ENCODE assay signal across 23 cellular contexts in genomic region chr1:39051956-39052355, GRCh38.
"Had no signal": no experiment of that assay in that cellular context is flagged by ENCODE, and none has a peak within 500 bp of the region (broad histone marks: within the 10 kb centered on the region; RNA-seq: fewer than 3 reads in every experiment).

No MANE protein-coding gene starts in this region.

- H3K9me3 Mint-ChIP-seq: activated naive CD4-positive, alpha-beta T cell treated with anti-CD3 and anti-CD28 coated beads, Interleukin-2, amount 10 ng/mL, durations not matched to agents 7 days and 5 days; activated T-helper 1 cell treated with anti-CD3 and anti-CD28 coated beads, Interleukin-12 subunit alpha, Interleukin-12 subunit beta, Interleukin-2, Interleukin-4 antibody, amounts not matched to agents 30 ng/mL and 10 ng/mL and 1 ng/mL, durations not matched to agents 14 hours and 24 hours and 36 hours; central memory CD8-positive, alpha-beta T cell; dendritic cell treated with granulocyte-macrophage colony-stimulating factor and Interleukin-4, amounts not matched to agents 40 ng/mL and 50 ng/mL, for 4 days; nephron; stimulated activated memory B cell treated with anti-CD40 and anti-IgM and Interleukin-4, amounts not matched to agents 10 μg/mL and 1 μg/mL and 100 μg/mL, for 72 hours; stimulated activated naive CD8-positive, alpha-beta T cell treated with anti-CD3 and anti-CD28 coated beads, Interleukin-15, amount 100 ng/mL, for 72 hours had no signal

- ATAC-seq: left cardiac atrium; left ventricle myocardium superior; stimulated activated memory B cell treated with anti-CD40 and anti-IgM and Interleukin-4, amounts not matched to agents 10 μg/mL and 1 μg/mL and 100 μg/mL, for 72 hours; stimulated activated naive CD8-positive, alpha-beta T cell treated with anti-CD3 and anti-CD28 coated beads, Interleukin-15, amount 100 ng/mL, for 72 hours had no signal

- H3K79me2 ChIP-seq: parathyroid adenoma had no signal

- H3K4me1 Mint-ChIP-seq: nephron; stimulated activated naive CD8-positive, alpha-beta T cell treated with anti-CD3 and anti-CD28 coated beads, Interleukin-15, amount 100 ng/mL, for 72 hours had no signal

- H3K27me3 Mint-ChIP-seq: activated naive CD4-positive, alpha-beta T cell treated with anti-CD3 and anti-CD28 coated beads, Interleukin-2, amount 10 ng/mL, durations not matched to agents 7 days and 5 days; central memory CD8-positive, alpha-beta T cell; dendritic cell treated with granulocyte-macrophage colony-stimulating factor and Interleukin-4, amounts not matched to agents 40 ng/mL and 50 ng/mL, for 4 days; stimulated activated memory B cell treated with anti-CD40 and anti-IgM and Interleukin-4, amounts not matched to agents 10 μg/mL and 1 μg/mL and 100 μg/mL, for 72 hours; stimulated activated naive CD8-positive, alpha-beta T cell treated with anti-CD3 and anti-CD28 coated beads, Interleukin-15, amount 100 ng/mL, for 72 hours had no signal

- H3K4me3 Mint-ChIP-seq: activated naive CD4-positive, alpha-beta T cell treated with anti-CD3 and anti-CD28 coated beads, Interleukin-2, amount 10 ng/mL, durations not matched to agents 7 days and 5 days; activated T-helper 1 cell treated with anti-CD3 and anti-CD28 coated beads, Interleukin-12 subunit alpha, Interleukin-12 subunit beta, Interleukin-2, Interleukin-4 antibody, amounts not matched to agents 30 ng/mL and 10 ng/mL and 1 ng/mL, durations not matched to agents 14 hours and 24 hours and 36 hours; central memory CD8-positive, alpha-beta T cell; dendritic cell treated with granulocyte-macrophage colony-stimulating factor and Interleukin-4, amounts not matched to agents 40 ng/mL and 50 ng/mL, for 4 days; nephron; stimulated activated memory B cell treated with anti-CD40 and anti-IgM and Interleukin-4, amounts not matched to agents 10 μg/mL and 1 μg/mL and 100 μg/mL, for 72 hours; stimulated activated naive CD8-positive, alpha-beta T cell treated with anti-CD3 and anti-CD28 coated beads, Interleukin-15, amount 100 ng/mL, for 72 hours had no signal

- H3K27ac ChIP-seq: parathyroid adenoma, right atrium auricular region, upper lobe of left lung, vagina had no signal

- H2AFZ ChIP-seq: parathyroid adenoma had no signal

- H3K4me3 ChIP-seq: right atrium auricular region, smooth muscle cell, upper lobe of left lung, vagina had no signal

- H3K9ac ChIP-seq: parathyroid adenoma had no signal

- H3K4me1 ChIP-seq: parathyroid adenoma, upper lobe of left lung had no signal

- H3K27ac Mint-ChIP-seq: activated naive CD4-positive, alpha-beta T cell treated with anti-CD3 and anti-CD28 coated beads, Interleukin-2, amount 10 ng/mL, durations not matched to agents 7 days and 5 days; activated T-helper 1 cell treated with anti-CD3 and anti-CD28 coated beads, Interleukin-12 subunit alpha, Interleukin-12 subunit beta, Interleukin-2, Interleukin-4 antibody, amounts not matched to agents 30 ng/mL and 10 ng/mL and 1 ng/mL, durations not matched to agents 14 hours and 24 hours and 36 hours; dendritic cell treated with granulocyte-macrophage colony-stimulating factor and Interleukin-4, amounts not matched to agents 40 ng/mL and 50 ng/mL, for 4 days; nephron; stimulated activated memory B cell treated with anti-CD40 and anti-IgM and Interleukin-4, amounts not matched to agents 10 μg/mL and 1 μg/mL and 100 μg/mL, for 72 hours; stimulated activated naive CD8-positive, alpha-beta T cell treated with anti-CD3 and anti-CD28 coated beads, Interleukin-15, amount 100 ng/mL, for 72 hours had no signal

- H3K4me2 ChIP-seq: smooth muscle cell had no signal

- H3K36me3 ChIP-seq: right atrium auricular region, vagina had no signal

- DNase-seq: activated CD4-positive, alpha-beta T cell treated with anti-CD3 and anti-CD28 coated beads for 4 hours; activated CD4-positive, alpha-beta T cell treated with anti-CD3 and anti-CD28 coated beads, Interleukin-2, amount 50 U/mL, for 4 hours; activated effector memory CD4-positive, alpha-beta T cell treated with anti-CD3 and anti-CD28 coated beads, Interleukin-2, amount 50 U/mL, for 16 hours; activated naive CD4-positive, alpha-beta T cell treated with anti-CD3 and anti-CD28 coated beads, Interleukin-2, amount 10 ng/mL, durations not matched to agents 7 days and 5 days; amniotic stem cell; left cardiac atrium; left ventricle myocardium superior; nucleus accumbens; stimulated activated CD4-positive, alpha-beta T cell treated with anti-CD3 and anti-CD28 coated beads, Interleukin-1b, Interleukin-23, amount 100 ng/mL, for 48 hours; stimulated activated CD4-positive, alpha-beta T cell treated with anti-CD3 and anti-CD28 coated beads, Interleukin-4, amount 100 ng/mL, for 4 hours; stimulated activated CD8-positive, alpha-beta memory T cell treated with anti-CD3 and anti-CD28 coated beads, Interleukin-4, amount 100 ng/mL, for 48 hours; stimulated activated naive CD8-positive, alpha-beta T cell treated with anti-CD3 and anti-CD28 coated beads, Interleukin-15, amount 100 ng/mL, for 72 hours; substantia nigra; upper lobe of left lung had no signal

- H3K9me3 ChIP-seq: right atrium auricular region, upper lobe of left lung, vagina had no signal

- H3K27me3 ChIP-seq: right atrium auricular region, upper lobe of left lung, vagina had no signal
